Comparison of ENCODE assay signal across 8 cellular contexts in genomic region chr2:179264238-179265081, GRCh38. TPM values are rescaled to one million over a fixed set of nuclear protein-coding genes. Genes with fewer than 3 reads are reported as not detected.
DNase-seq lines count a peak whose midpoint lies in the region; ATAC-seq and TF ChIP-seq lines count a peak whose summit lies in the region.

Gene SESTD1, minus strand, starts transcription at chr2:179264832. Its CDS starts 72,991 bp downstream, at chr2:179191841.

- H2BK20ac ChIP-seq in IMR-90 (ENCODE audit: low read depth, low read length): peak within 1 kb of the TSS; percentile 8

- TF ChIP-seq POLR2A in IMR-90 (IDR thresholded peaks at IDR 0.05; ENCODE audit: low read depth, low read length): no peak

- peak within 1 kb of the TSS; percentile 91 for H3K4ac ChIP-seq in IMR-90 (ENCODE audit: low read depth, low read length)

- no peak for TF ChIP-seq RAD21 in IMR-90 (IDR thresholded peaks at IDR 0.05; ENCODE audit: low read length)

- H4K91ac ChIP-seq in IMR-90 (ENCODE audit: insufficient read depth, low read depth, low read length): no peak within 1 kb of the TSS

- 0% methylated on average over 24 of the region's 111 CpGs; no CpG with 5 or more reads in 1 of the 2 experiments for WGBS in IMR-90 (ENCODE audit: extremely low coverage in 2 of 2, insufficient read length in 1 of 2), 2 experiments
- WGBS in right cardiac atrium: under 1% methylated on average over 111 of the region's 111 CpGs

- H3K27ac ChIP-seq in IMR-90 (ENCODE audit: insufficient read depth, low read length) (peak within 1 kb of the TSS; percentile 50), angular gyrus (ENCODE audit: low read depth, low read length) (peak within 1 kb of the TSS; percentile 84), right cardiac atrium (ENCODE audit: low read length) (peak within 1 kb of the TSS; percentile 92)

- DNase-seq in ELR (ENCODE audit: low read depth): peak; percentile 68
- peak; percentile 7 for DNase-seq in IMR-90
- peak; percentile 19 to 58 (median 37) for DNase-seq in T-helper 17 cell
- peak; percentile 81 to 92 (median 90) for DNase-seq in right cardiac atrium
- DNase-seq in putamen (ENCODE audit: low spot score): peak; percentile 67
- no peak for DNase-seq in NK-92 treated with Interleukin-12 subunit alpha and Interleukin-12 subunit beta, amount 100 ng/mL, for 24 hours (lab: John Stamatoyannopoulos, UW)

- peak within 1 kb of the TSS; percentile 94 for H3K14ac ChIP-seq in IMR-90 (replicated peaks; ENCODE audit: low read depth, low read length)

- H3K36me3 ChIP-seq in IMR-90 (ENCODE audit: control insufficient read depth, insufficient read depth, low read length): no peaks in the 10 kb centered on the region

- in situ Hi-C loops in IMR-90 (cut with MboI; ENCODE audit: low sequenced_read_pairs): no loop called here

- no peaks in the 10 kb centered on the region; the same call in 1 of the 2 replicates for H4K20me1 ChIP-seq in IMR-90 (ENCODE audit: insufficient read depth, low read length)

- H3K27me3 Mint-ChIP-seq in T-helper 17 cell: peaks cover 60% of the 10 kb centered on the region

- peaks cover 3 to 15% of the 10 kb centered on the region in 2 experiments; a peak in 3 of 4 replicates for H3K79me1 ChIP-seq in IMR-90 (ENCODE audit: low read depth in 1 of 2, low read length in 2 of 2)

- peak within 1 kb of the TSS; percentile 37; the same call in 2 of the 3 replicates for H2BK15ac ChIP-seq in IMR-90 (ENCODE audit: low read depth, low read length)

- no peaks in the 10 kb centered on the region for H3K36me3 Mint-ChIP-seq in T-helper 17 cell (ENCODE audit: low read depth)

- H3K4me3 ChIP-seq in IMR-90 (ENCODE audit: insufficient read depth, low read depth, low read length) (peak within 1 kb of the TSS; percentile 95), right cardiac atrium (ENCODE audit: low read length) (peak within 1 kb of the TSS; percentile 95)

- CTCF ChIA-PET in IMR-90 (lab: Yijun Ruan, JAX): no interaction called here

- H3K27ac Mint-ChIP-seq in T-helper 17 cell: peak within 1 kb of the TSS; percentile 53

- H3K9me3 ChIP-seq in IMR-90 (ENCODE audit: control insufficient read depth, insufficient read depth, low read length): no peaks in the 10 kb centered on the region
- H3K9me3 ChIP-seq in T-helper 17 cell (ENCODE audit: control insufficient read depth, low read length, poor library complexity, severe bottlenecking): no peaks in the 10 kb centered on the region
- H3K9me3 ChIP-seq in right cardiac atrium (ENCODE audit: control insufficient read depth, low read length): no peaks in the 10 kb centered on the region

- H4K8ac ChIP-seq in IMR-90 (ENCODE audit: low read depth in 2 of 2, low read length in 2 of 2): peak within 1 kb of the TSS; percentile 26 to 94; a peak in 3 of 4 replicates

- peak within 1 kb of the TSS; percentile 31; the same call in 1 of the 2 replicates for H2AK5ac ChIP-seq in IMR-90 (ENCODE audit: low read depth, low read length)

- H3K27me3 ChIP-seq in IMR-90 (ENCODE audit: control insufficient read depth, insufficient read depth, low read length) (no peaks in the 10 kb centered on the region), right cardiac atrium (ENCODE audit: control insufficient read depth, insufficient read depth) (no peaks in the 10 kb centered on the region)

- H3K9me1 ChIP-seq in IMR-90 (ENCODE audit: insufficient read depth, low read length): no peaks in the 10 kb centered on the region

- intact Hi-C loops in IMR-90 (cut with micrococcal nuclease): loop anchor here (5.0 kb wide), 1 partner anchor 78 kb away; no protein-coding TSS in a partner anchor
- intact Hi-C loops in right cardiac atrium (cut with DNase I): no loop called here

- peak within 1 kb of the TSS; percentile 53 for H2BK5ac ChIP-seq in IMR-90 (ENCODE audit: low read depth, low read length, poor library complexity, severe bottlenecking)

- dilution Hi-C loops in IMR-90 (cut with HindIII; ENCODE audit: low sequenced_read_pairs, unreplicated experiment): no loop called here

- H2AFZ ChIP-seq in IMR-90 (replicated peaks; ENCODE audit: low read length, poor library complexity): peak within 1 kb of the TSS; percentile 93

- POLR2A ChIA-PET in IMR-90 (lab: Charles Lee; ENCODE audit: unreplicated experiment): no interaction called here

- peaks cover 6% of the 10 kb centered on the region for H3K4me1 Mint-ChIP-seq in T-helper 17 cell

- H4K5ac ChIP-seq in IMR-90 (ENCODE audit: low read depth, low read length): peak within 1 kb of the TSS; percentile 91

- peaks cover 2% of the 10 kb centered on the region for H3K4me1 ChIP-seq in IMR-90 (ENCODE audit: control insufficient read depth, insufficient read depth, low read length)
- peaks cover 3% of the 10 kb centered on the region for H3K4me1 ChIP-seq in right cardiac atrium (ENCODE audit: control insufficient read depth, insufficient read depth, low read length)

- no TSS peak for BruUV-seq in IMR-90 (replicated peaks; lab: Mats Ljungman, UMichigan)

- H3K4me2 ChIP-seq in IMR-90 (ENCODE audit: low read depth, low read length): peak within 1 kb of the TSS; percentile 98

- peak within 1 kb of the TSS; percentile 95 for H2AK9ac ChIP-seq in IMR-90 (replicated peaks; ENCODE audit: low read depth, low read length, poor library complexity)

- H3K4me3 Mint-ChIP-seq in T-helper 17 cell: peak within 1 kb of the TSS; percentile 87

- ATAC-seq in GM21576 (IDR thresholded peaks at IDR 0.05; ENCODE audit: unreplicated experiment) (peak; percentile 60), IMR-90 (ENCODE audit: low read depth) (peak; percentile 82), T-helper 17 cell (peak; percentile 77), right cardiac atrium (peak; percentile 88 to 89)

- H2BK120ac ChIP-seq in IMR-90 (ENCODE audit: low read depth, low read length): peak within 1 kb of the TSS; percentile 79

- H3K56ac ChIP-seq in IMR-90 (ENCODE audit: extremely low read depth, insufficient read depth, low read length): no peak within 1 kb of the TSS

- peak within 1 kb of the TSS; percentile 82 for H3K23ac ChIP-seq in IMR-90 (ENCODE audit: low read depth, low read length)

- H3K9ac ChIP-seq in IMR-90 (ENCODE audit: low read depth, low read length): peak within 1 kb of the TSS; percentile 82

- H3K18ac ChIP-seq in IMR-90 (ENCODE audit: low read depth, low read length): peak within 1 kb of the TSS; percentile 71

- no peak for TF ChIP-seq CTCF in IMR-90 (conservative IDR thresholded peaks at IDR 0.05; ENCODE audit: low read depth, low read length)

TF ChIP-seq in IMR-90, 13 proteins besides CTCF, POLR2A, EP300 and RAD21:
- TF ChIP-seq CEBPB (IDR thresholded peaks at IDR 0.05; ENCODE audit: low read depth, low read length) (no peak), MXI1 (IDR thresholded peaks at IDR 0.05; ENCODE audit: borderline replicate concordance, low read depth, low read length) (no peak), CHD1 (IDR thresholded peaks at IDR 0.05; ENCODE audit: low read depth, low read length) (no peak), RFX5 (IDR thresholded peaks at IDR 0.05; ENCODE audit: low read depth, low read length) (no peak), SMC3 (IDR thresholded peaks at IDR 0.05; ENCODE audit: low read depth, low read length) (no peak), MAFK (IDR thresholded peaks at IDR 0.05; ENCODE audit: low read depth, low read length) (no peak), BHLHE40 (IDR thresholded peaks at IDR 0.05; ENCODE audit: low read depth, low read length) (no peak), RCOR1 (IDR thresholded peaks at IDR 0.05; ENCODE audit: insufficient replicate concordance, low read length) (no peak), FOS (IDR thresholded peaks at IDR 0.05; ENCODE audit: low read depth, low read length) (no peak), ELK1 (IDR thresholded peaks at IDR 0.05; ENCODE audit: borderline replicate concordance, low read depth, low read length) (no peak), NFE2L2 (IDR thresholded peaks at IDR 0.05; ENCODE audit: low read depth, low read length) (no peak), MAZ (IDR thresholded peaks at IDR 0.05; ENCODE audit: borderline replicate concordance, low read depth, low read length) (no peak), USF2 (IDR thresholded peaks at IDR 0.05; ENCODE audit: low read depth, low read length) (no peak)

RNA-seq across cellular contexts. Expression of gene SESTD1, which starts in this region (rescaled TPM):
- total RNA-seq in IMR-90 (2012; rRNA removed) (11.1 and 12.7 TPM in 2 replicates), T-helper 17 cell (10 to 100 TPM; 16.1 to 16.3 TPM), right cardiac atrium (10 to 100 TPM; 41.9 to 66.7 (median 54.5) TPM)
- polyA plus RNA-seq in IMR-90 (2012; rRNA removed) (8.4 and 11.9 TPM in 2 replicates), right cardiac atrium (8.4 TPM)
- 4.1 and 7.3 TPM in 2 replicates for polyA plus RNA-seq in IMR-90 (2012; cell fraction: cytosol; rRNA removed)
- polyA plus RNA-seq in IMR-90 (2012; cell fraction: nucleus; rRNA removed; ENCODE audit: low replicate concordance): 3.4 and 12.1 TPM in 2 replicates
